6 cellular contexts compared by ENCODE assay signal in genomic region chr9:2730971-2731370, GRCh38. TPM values are rescaled to one million over a fixed set of nuclear protein-coding genes. Genes with fewer than 3 reads are reported as not detected.
"Had no signal": no experiment of that assay in that cellular context is flagged by ENCODE, and none has a peak within 500 bp of the region (broad histone marks: within the 10 kb centered on the region; RNA-seq: fewer than 3 reads in every experiment).

No MANE protein-coding gene starts in this region.

- DNase-seq: H9, HCEC 1CT, IMR-90 had no signal

- H3K9me3 Mint-ChIP-seq: GM23338, H9 had no signal

- H3K27ac Mint-ChIP-seq: GM23338 had no signal

- ATAC-seq: GM23338 had no signal

- H3K4me3 Mint-ChIP-seq: GM23338, H9 had no signal

- H3K4me3 ChIP-seq: GM23338 had no signal

RNA-seq across cellular contexts. Expression of gene KCNV2, which starts 13.7 kb away (rescaled TPM):
- total RNA-seq: GM23338, H1, H9, HT-29, IMR-90 had no signal
- polyA plus RNA-seq: H1, IMR-90 had no signal
